ENCODE assay signal across 2 cellular contexts in genomic region chr20:52078289-52078688, GRCh38.
TF ChIP-seq lines count a peak whose summit lies in the region.

No MANE protein-coding gene starts in this region.

TF ChIP-seq in HepG2, 621 proteins besides CTCF, POLR2A, EP300 and RAD21 (continued from another document):
- TF ChIP-seq ATF4 (CRISPR knock-in tag; IDR thresholded peaks at IDR 0.05): 0 out of 4 replicates have a peak, but pooled peaks of 1 of the 2 experiments have one; percentile 16

TF ChIP-seq in endothelial cell of umbilical vein, 7 proteins besides CTCF, POLR2A, EP300 and RAD21 (continued from another document):
- TF ChIP-seq EZH2 (IDR thresholded peaks at IDR 0.05; ENCODE audit: borderline replicate concordance, low read depth, low read length, severe bottlenecking): no peak
TF ChIP-seq in endothelial cell of umbilical vein: peak in this region for 0.
